8 cellular contexts compared by ENCODE assay signal in the genomic region with DNA sequence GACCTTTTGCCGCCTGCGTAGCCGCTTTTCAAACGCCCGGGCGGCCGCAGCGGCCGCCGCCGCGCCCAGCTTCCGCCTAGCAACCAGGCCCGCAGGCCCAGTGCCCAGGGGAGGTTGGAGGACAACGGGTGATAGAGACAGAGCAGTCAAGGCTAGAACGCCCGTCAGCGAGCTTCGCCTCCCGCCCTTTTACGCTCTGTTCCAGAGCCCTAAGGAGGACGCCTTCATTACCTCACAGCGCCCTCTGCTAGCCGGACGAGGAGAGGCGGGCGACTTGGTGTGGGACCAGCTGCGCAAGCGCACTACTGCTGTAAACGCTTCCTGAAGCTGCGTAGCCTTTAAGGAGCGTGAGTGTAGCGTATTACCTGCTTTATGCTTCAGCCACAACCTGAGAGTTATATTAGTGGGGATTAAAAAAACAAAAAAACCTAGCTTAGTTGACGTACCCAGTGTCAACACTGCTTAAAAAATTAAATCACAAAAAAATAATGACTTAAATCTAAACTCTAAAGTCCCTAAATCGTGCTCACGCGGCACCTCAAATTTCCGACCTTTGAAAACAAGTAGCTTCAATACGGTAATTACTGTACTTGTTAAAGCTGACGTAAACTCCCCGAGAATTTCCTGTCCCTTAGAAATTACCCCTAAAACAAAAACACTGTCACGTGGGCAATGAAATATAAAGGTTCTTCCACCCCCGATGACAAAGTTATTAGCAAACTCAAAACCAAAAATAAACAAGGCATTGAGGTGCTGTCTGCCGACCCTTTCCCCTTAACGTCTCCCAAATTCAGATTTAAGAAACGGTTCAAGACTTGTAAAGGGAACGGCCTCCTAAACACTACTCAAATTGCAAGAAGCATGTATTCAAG. TPM values are rescaled to one million over a fixed set of nuclear protein-coding genes. Genes with fewer than 3 reads are reported as not detected.
DNase-seq lines count a peak whose midpoint lies in the region; ATAC-seq, FAIRE-seq and TF ChIP-seq lines count a peak whose summit lies in the region.

A gene (minus strand): TSS at position 126 of the 872 bp plus-strand sequence. CDS start 405 bp downstream, outside the sequence.

- peak; percentile 75 to 77 for TF ChIP-seq POLR2A in sigmoid colon (IDR thresholded peaks at IDR 0.05)

- H3K27ac Mint-ChIP-seq in brain, result peak within 1 kb of the TSS in 3 of 5 experiments; percentile 88 to 93 (median 89)

- H3K9me3 Mint-ChIP-seq in brain, result no peaks in the 10 kb centered on the region

- peak; percentile 97 for ATAC-seq in GM18519 (IDR thresholded peaks at IDR 0.05; ENCODE audit: low FRiP score, unreplicated experiment)
- ATAC-seq in HG03060 (IDR thresholded peaks at IDR 0.05; ENCODE audit: low read depth, unreplicated experiment), result peak; percentile 98

- H3K4me3 Mint-ChIP-seq in brain, result no peak within 1 kb of the TSS

- H3K36me3 ChIP-seq in sigmoid colon, result no peaks in the 10 kb centered on the region

- WGBS in sigmoid colon, 2 donors, result 0 to 1% methylated on average over 47 of the region's 47 CpGs

- FAIRE-seq in A204.1 (lab: Jason Lieb, UNC) (peak; percentile 96), TTC549 (lab: Jason Lieb, UNC) (peak; percentile 84)

- peaks cover 13% of the 10 kb centered on the region for H3K36me3 Mint-ChIP-seq in brain

- TF ChIP-seq EP300 in sigmoid colon (IDR thresholded peaks at IDR 0.05), result no peak

- H3K27me3 Mint-ChIP-seq in brain, result peaks cover 4% of the 10 kb centered on the region

- peak within 1 kb of the TSS; percentile 88 to 95 (median 94) for H3K4me3 ChIP-seq in sigmoid colon

- peaks cover 9% of the 10 kb centered on the region for H3K4me1 Mint-ChIP-seq in brain

- H3K9me3 ChIP-seq in sigmoid colon, result no peaks in the 10 kb centered on the region

- TF ChIP-seq CTCF in brain (conservative IDR thresholded peaks at IDR 0.05) (peak; percentile 79 to 80), sigmoid colon (IDR thresholded peaks at IDR 0.05) (peak in 3 of 4 experiments; percentile 68 to 69 (median 68))

- intact Hi-C loops in sigmoid colon (cut with DNase I), result loop anchor here (1.0 to 5.0 kb wide), 3 partner anchors 88 to 386 kb away; a partner anchor contains a TSS

- H3K4me1 ChIP-seq in sigmoid colon, result peaks cover 0 to 26% (median 19%) of the 10 kb centered on the region in 4 donors

- DNase-seq in NCI-H2107 treated with DMSO at 0.1 percent for 48 hours (lab: John Stamatoyannopoulos, UW; ENCODE audit: unreplicated experiment) (peak; percentile 85), iPS DF 4.7 (ENCODE audit: extremely low read depth, low spot score) (peak; percentile 96), sigmoid colon (peak; percentile 99)

- peak within 1 kb of the TSS; percentile 90 to 97 (median 94) for H3K27ac ChIP-seq in sigmoid colon

- no peaks in the 10 kb centered on the region for H3K27me3 ChIP-seq in sigmoid colon

RNA-seq across cellular contexts. Expression of the gene that starts here (rescaled TPM):
- polyA plus RNA-seq in brain (ENCODE audit: insufficient read depth, low read depth, low replicate concordance) (7.4 TPM), sigmoid colon (1 to 10 TPM; 3.9 to 7.4 (median 5.4) TPM)
- total RNA-seq in sigmoid colon, result 10 to 100 TPM; 18.6 to 23.5 (median 21.9) TPM

Comparison
In these comparisons a context has a peak if more than half of its experiments do, and no peak if none do; other contexts are left out.
1. Peak in every context shown above with its lines: DNase-seq, ATAC-seq, H3K4me3 ChIP-seq and H3K27ac ChIP-seq.